In the genomic region with DNA sequence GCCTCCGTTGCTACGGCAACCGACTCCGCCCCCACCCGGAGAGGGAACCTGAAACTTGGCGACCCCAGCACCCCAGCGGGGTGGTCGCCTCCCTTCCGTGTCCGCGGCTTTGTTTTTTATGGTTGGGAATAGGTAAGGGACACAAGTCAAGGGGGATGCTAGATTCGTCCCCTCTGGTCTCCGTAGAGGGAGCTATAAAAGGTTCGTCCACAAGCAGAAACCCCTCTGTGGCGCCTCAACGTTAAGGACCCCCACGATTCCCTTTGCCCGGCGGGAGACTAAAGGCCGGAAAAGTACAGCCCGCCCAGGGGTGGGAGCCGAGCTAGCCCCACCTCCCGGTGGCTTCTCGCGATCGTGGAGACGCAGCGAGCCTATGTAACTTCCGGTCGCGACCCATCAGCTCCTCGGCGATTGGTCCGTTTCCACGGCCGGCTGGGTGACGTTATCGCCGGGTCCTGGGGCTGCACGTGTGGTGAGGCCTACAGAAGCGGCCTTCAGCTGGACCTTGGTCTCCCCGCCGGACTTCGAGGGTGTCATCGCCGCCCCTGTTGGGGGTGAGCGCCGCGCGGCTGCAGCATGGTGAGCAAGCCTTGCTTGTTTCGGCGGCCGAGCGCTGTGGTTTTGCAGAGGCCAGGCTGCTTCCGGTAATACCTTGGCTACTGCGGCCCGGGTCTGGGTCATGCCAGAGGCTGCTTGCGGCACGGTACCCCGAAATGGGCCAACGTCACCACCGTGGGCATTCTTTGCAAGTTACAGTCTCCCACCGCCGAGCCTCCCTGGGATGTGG, we compare ENCODE assay signal across 8 cellular contexts. TPM values are rescaled to one million over a fixed set of nuclear protein-coding genes. Genes with fewer than 3 reads are reported as not detected.
DNase-seq lines count a peak whose midpoint lies in the region; ATAC-seq lines count a peak whose summit lies in the region.

A gene with protein sequence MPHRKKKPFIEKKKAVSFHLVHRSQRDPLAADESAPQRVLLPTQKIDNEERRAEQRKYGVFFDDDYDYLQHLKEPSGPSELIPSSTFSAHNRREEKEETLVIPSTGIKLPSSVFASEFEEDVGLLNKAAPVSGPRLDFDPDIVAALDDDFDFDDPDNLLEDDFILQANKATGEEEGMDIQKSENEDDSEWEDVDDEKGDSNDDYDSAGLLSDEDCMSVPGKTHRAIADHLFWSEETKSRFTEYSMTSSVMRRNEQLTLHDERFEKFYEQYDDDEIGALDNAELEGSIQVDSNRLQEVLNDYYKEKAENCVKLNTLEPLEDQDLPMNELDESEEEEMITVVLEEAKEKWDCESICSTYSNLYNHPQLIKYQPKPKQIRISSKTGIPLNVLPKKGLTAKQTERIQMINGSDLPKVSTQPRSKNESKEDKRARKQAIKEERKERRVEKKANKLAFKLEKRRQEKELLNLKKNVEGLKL (plus strand): TSS at position 437 of the 787 bp plus-strand sequence. CDS start 140 bp downstream, at position 577.

- H3K4me3 ChIP-seq in GM08714 (ENCODE audit: low read length) = peak within 1 kb of the TSS; percentile 90

- peak; percentile 92 for DNase-seq in NCI-H1092 treated with DMSO at 0.1 percent for 48 hours (lab: John Stamatoyannopoulos, UW)
- DNase-seq in SKM-1 (lab: John Stamatoyannopoulos, UW; ENCODE audit: unreplicated experiment) = peak; percentile 85
- peak; percentile 90 to 95 for DNase-seq in activated naive CD4-positive, alpha-beta T cell treated with anti-CD3 and anti-CD28 coated beads, Interleukin-2, amount 50 U/mL, for 72 hours (ENCODE audit: low spot score in 2 of 2)
- peak; percentile 74 for DNase-seq in glomerular endothelial cell (ENCODE audit: extremely low read depth, low read depth, low spot score)
- DNase-seq in occipital lobe (lab: John Stamatoyannopoulos, UW) = peak; percentile 97

- peak; percentile 100 for ATAC-seq in HG02610 (IDR thresholded peaks at IDR 0.05; ENCODE audit: unreplicated experiment)
- peak; percentile 99 for ATAC-seq in activated naive CD4-positive, alpha-beta T cell treated with anti-CD3 and anti-CD28 coated beads, Interleukin-2, amount 50 U/mL, for 72 hours

- H3K27ac Mint-ChIP-seq in activated naive CD4-positive, alpha-beta T cell treated with anti-CD3 and anti-CD28 coated beads, Interleukin-2, amount 50 U/mL, for 72 hours = peak within 1 kb of the TSS; percentile 99 to 100

- H3K9me3 Mint-ChIP-seq in activated naive CD4-positive, alpha-beta T cell treated with anti-CD3 and anti-CD28 coated beads, Interleukin-2, amount 50 U/mL, for 72 hours = no peaks in the 10 kb centered on the region

- H3K27ac ChIP-seq in temporal lobe (ENCODE audit: low read depth, low read length) = peak within 1 kb of the TSS; percentile 91

- H3K36me3 Mint-ChIP-seq in activated naive CD4-positive, alpha-beta T cell treated with anti-CD3 and anti-CD28 coated beads, Interleukin-2, amount 50 U/mL, for 72 hours = peaks cover 32 to 33% of the 10 kb centered on the region in 2 donors

RNA-seq across cellular contexts. Expression of the gene that starts here (rescaled TPM):
- 10 to 100 TPM; 24.8 to 30.0 TPM for total RNA-seq in activated naive CD4-positive, alpha-beta T cell treated with anti-CD3 and anti-CD28 coated beads, Interleukin-2, amount 50 U/mL, for 72 hours
- total RNA-seq in glomerular endothelial cell = 16.2 and 18.2 TPM in 2 replicates
- 12.2 TPM for total RNA-seq in occipital lobe
- 10.1 TPM for total RNA-seq in temporal lobe

Comparison
In these comparisons a context has a peak if more than half of its experiments do, and no peak if none do; other contexts are left out.
1. Peak in every context shown above with its lines: DNase-seq, ATAC-seq, H3K4me3 ChIP-seq and H3K27ac ChIP-seq.